9 cellular contexts compared by ENCODE assay signal in the genomic region with DNA sequence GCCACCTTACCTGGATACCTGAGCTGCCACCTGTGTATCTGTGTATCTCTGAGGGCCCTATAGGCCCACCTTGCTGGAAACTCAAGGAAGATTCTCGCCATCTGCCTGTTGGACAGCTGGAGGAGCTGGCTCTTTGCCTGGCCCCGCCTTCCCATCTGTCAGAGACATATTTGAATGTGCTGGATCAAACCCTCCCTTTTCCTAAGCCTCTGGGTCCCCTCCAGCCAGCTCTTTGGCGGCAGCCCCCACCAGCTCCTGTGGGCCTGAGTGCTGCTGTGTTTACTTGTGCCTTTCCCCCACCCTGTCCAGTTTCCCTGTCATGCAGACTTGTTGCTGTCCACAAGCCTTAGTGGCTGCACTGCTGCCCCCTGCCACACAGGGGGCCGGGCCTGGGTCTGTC. TPM values are rescaled to one million over a fixed set of nuclear protein-coding genes. Genes with fewer than 3 reads are reported as not detected.
A peak's percentile ranks its signal among the peaks of the same experiment; 100 is the strongest.
DNase-seq lines count a peak whose midpoint lies in the region; ATAC-seq and TF ChIP-seq lines count a peak whose summit lies in the region.
"Had no signal": no experiment of that assay in that cellular context is flagged by ENCODE, and none has a peak within 500 bp of the region (broad histone marks: within the 10 kb centered on the region; RNA-seq: fewer than 3 reads in every experiment).

No MANE protein-coding gene starts in this region.

- no peak overlapping the region for H2AFZ ChIP-seq in SK-N-SH (ENCODE audit: low read depth)

- in situ Hi-C loops in GM13977 (cut with MboI; ENCODE audit: low pct_unique_long_range_greater_than_20kb, low sequenced_read_pairs, unreplicated experiment): loop anchor here (25.0 kb wide), 1 partner anchor 474 kb away; no protein-coding TSS in a partner anchor

- H3K4me3 ChIP-seq in heart left ventricle: no peak overlapping the region
- H3K4me3 ChIP-seq in SK-N-SH (ENCODE audit: low read depth in 2 of 2, low read length in 1 of 2): no peak overlapping the region

- peaks cover 17 to 61% of the 10 kb centered on the region in 2 donors for H3K4me1 Mint-ChIP-seq in stimulated activated naive B cell treated with anti-CD40 and anti-IgM and Interleukin-4, amounts not matched to agents 10 μg/mL and 1 μg/mL and 100 μg/mL, for 72 hours

- H3K4me2 ChIP-seq in SK-N-SH: no peak overlapping the region

- peak in 3 of 4 donors; percentile 9 to 50 (median 41) for ATAC-seq in heart left ventricle
- ATAC-seq in stimulated activated naive B cell treated with anti-CD40 and anti-IgM and Interleukin-4, amounts not matched to agents 10 μg/mL and 1 μg/mL and 100 μg/mL, for 72 hours (replicated peaks): no peak

- H3K9me3 ChIP-seq in heart left ventricle (no peaks in the 10 kb centered on the region), SK-N-SH (no peaks in the 10 kb centered on the region)

- intact Hi-C loops in heart left ventricle (cut with DNase I): loop anchor here in 6 of 10 donors (5.0 to 10.0 kb wide), 4 partner anchors 39 to 99 kb away; a partner anchor contains a TSS

- no peak overlapping the region for H3K4me3 Mint-ChIP-seq in stimulated activated naive B cell treated with anti-CD40 and anti-IgM and Interleukin-4, amounts not matched to agents 10 μg/mL and 1 μg/mL and 100 μg/mL, for 72 hours

- H4K20me1 ChIP-seq in SK-N-SH (ENCODE audit: insufficient read depth): no peaks in the 10 kb centered on the region

- no peaks in the 10 kb centered on the region for H3K9me2 ChIP-seq in SK-N-SH

- POLR2A ChIA-PET in SK-N-SH (lab: Yijun Ruan, JAX): no interaction called here

- CTCF ChIA-PET in SK-N-SH (lab: Yijun Ruan, JAX): interaction anchor here (0.9 to 3.7 kb wide), 8 partner anchors 11 to 176 kb away, joined by 3 to 15 read pairs (median 5); no protein-coding TSS in a partner anchor

- H3K36me3 Mint-ChIP-seq in stimulated activated naive B cell treated with anti-CD40 and anti-IgM and Interleukin-4, amounts not matched to agents 10 μg/mL and 1 μg/mL and 100 μg/mL, for 72 hours: peaks cover 42 to 59% of the 10 kb centered on the region in 2 donors

- DNase-seq in NCI-H1105 (lab: John Stamatoyannopoulos, UW) (peak; percentile 95), NCI-H82 treated with DMSO at 0.1 percent for 48 hours (lab: John Stamatoyannopoulos, UW; ENCODE audit: unreplicated experiment) (peak; percentile 89), heart left ventricle (peak; percentile 71 to 88 (median 74)), SIG-M5 (lab: John Stamatoyannopoulos, UW) (no peak), GDM1 (lab: John Stamatoyannopoulos, UW) (no peak), GM13977 (ENCODE audit: low spot score) (no peak), SK-N-SH (no peak)
- DNase-seq in stimulated activated naive B cell treated with anti-CD40 and anti-IgM and Interleukin-4, amounts not matched to agents 10 μg/mL and 1 μg/mL and 100 μg/mL, for 72 hours: no peak
- DNase-seq: activated CD4-positive, CD25-positive, alpha-beta regulatory T cell had no signal

- H3K9me3 Mint-ChIP-seq in stimulated activated naive B cell treated with anti-CD40 and anti-IgM and Interleukin-4, amounts not matched to agents 10 μg/mL and 1 μg/mL and 100 μg/mL, for 72 hours: no peaks in the 10 kb centered on the region

- H3K27me3 ChIP-seq in heart left ventricle (no peaks in the 10 kb centered on the region), SK-N-SH (ENCODE audit: insufficient read depth) (no peaks in the 10 kb centered on the region)

- no peak overlapping the region for H3K9ac ChIP-seq in SK-N-SH

- H3K27ac Mint-ChIP-seq in stimulated activated naive B cell treated with anti-CD40 and anti-IgM and Interleukin-4, amounts not matched to agents 10 μg/mL and 1 μg/mL and 100 μg/mL, for 72 hours: peak overlapping the region; percentile 37

- WGBS in heart left ventricle, 4 donors: 35 to 47% (median 41%) methylated on average over 4 of the region's 4 CpGs
- 90% methylated on average over 4 of the region's 4 CpGs for WGBS in SK-N-SH (ENCODE audit: low lambda C conversion rate)

- H3K27ac ChIP-seq in heart left ventricle: peak overlapping the region; percentile 7 to 88 (median 73)
- H3K27ac ChIP-seq in SK-N-SH (ENCODE audit: low read depth in 2 of 2, low read length in 1 of 2): no peak overlapping the region; a peak in 1 of 4 replicates

- no peak for TF ChIP-seq RAD21 in SK-N-SH (IDR thresholded peaks at IDR 0.05; ENCODE audit: low read length)

- H3K36me3 ChIP-seq in heart left ventricle (peaks cover 0 to 81% (median 47%) of the 10 kb centered on the region in 9 donors), SK-N-SH (replicated peaks in 1 of 2; ENCODE audit: control insufficient read depth in 1 of 2, insufficient read depth in 2 of 2, low read length in 1 of 2) (peaks cover 11 to 14% of the 10 kb centered on the region in 2 experiments)

- TF ChIP-seq POLR2A in heart left ventricle (IDR thresholded peaks at IDR 0.05): no peak

- no peak for TF ChIP-seq EP300 in SK-N-SH (IDR thresholded peaks at IDR 0.05; ENCODE audit: borderline replicate concordance in 1 of 2, low read depth in 1 of 2, low read length in 1 of 2)

- peaks cover 5% of the 10 kb centered on the region for H3F3A ChIP-seq in SK-N-SH (replicated peaks; ENCODE audit: insufficient read depth)

- H3K27me3 Mint-ChIP-seq in stimulated activated naive B cell treated with anti-CD40 and anti-IgM and Interleukin-4, amounts not matched to agents 10 μg/mL and 1 μg/mL and 100 μg/mL, for 72 hours: no peaks in the 10 kb centered on the region

- no peaks in the 10 kb centered on the region for H3K79me2 ChIP-seq in SK-N-SH (ENCODE audit: insufficient read depth)

- H3K4me1 ChIP-seq in heart left ventricle: peaks cover 15 to 88% (median 43%) of the 10 kb centered on the region in 12 donors
- peaks cover 17 to 40% of the 10 kb centered on the region in 2 experiments; a peak in 2 of 4 replicates for H3K4me1 ChIP-seq in SK-N-SH (ENCODE audit: control insufficient read depth in 1 of 2, insufficient read depth in 2 of 2, low read depth in 1 of 2, low read length in 1 of 2)

- TF ChIP-seq CTCF in heart left ventricle (IDR thresholded peaks at IDR 0.05) (no peak), GM13977 (IDR thresholded peaks at IDR 0.05; ENCODE audit: extremely low read depth, insufficient read depth, missing control alignments) (no peak), SK-N-SH (IDR thresholded peaks at IDR 0.05) (no peak)

TF ChIP-seq in SK-N-SH, 30 proteins besides CTCF, POLR2A, EP300 and RAD21:
- TF ChIP-seq RXRA (IDR thresholded peaks at IDR 0.05; ENCODE audit: borderline replicate concordance, low read depth): no peak

RNA-seq across cellular contexts. Expression of a gene that starts 55.9 kb away (rescaled TPM):
- 100 to 1,000 TPM in 7 of 9 donors, 10 to 100 TPM in 2; 63.8 to 197 (median 176) TPM for total RNA-seq in heart left ventricle
- 100 to 1,000 TPM; 157 to 186 TPM for polyA plus RNA-seq in heart left ventricle
- polyA plus RNA-seq in SK-N-SH (2012; rRNA removed): 324 and 395 TPM in 2 replicates
- polyA plus RNA-seq in SK-N-SH (2012; cell fraction: cytosol; rRNA removed): 305 and 400 TPM in 2 replicates
- polyA plus RNA-seq in SK-N-SH (2012; cell fraction: nucleus; rRNA removed): 682 and 1,159 TPM in 2 replicates

Comparison
In these comparisons a context has a peak if more than half of its experiments do, and no peak if none do; other contexts are left out.
1. DNase-seq: peak in NCI-H1105 (single experiment), NCI-H82 treated with DMSO at 0.1 percent for 48 hours (single experiment) and heart left ventricle (5 of 5); none in stimulated activated naive B cell treated with anti-CD40 and anti-IgM and Interleukin-4, amounts not matched to agents 10 μg/mL and 1 μg/mL and 100 μg/mL, for 72 hours (single experiment), SIG-M5 (single experiment), GDM1 (single experiment), GM13977 (single experiment) and SK-N-SH (single experiment).
2. ATAC-seq: peak in heart left ventricle (3 of 4); none in stimulated activated naive B cell treated with anti-CD40 and anti-IgM and Interleukin-4, amounts not matched to agents 10 μg/mL and 1 μg/mL and 100 μg/mL, for 72 hours (0 of 2).
3. H3K27ac ChIP-seq: peak in heart left ventricle (12 of 12); none in SK-N-SH (0 of 2).